Comparison of ENCODE assay signal across 24 cellular contexts in the genomic region with DNA sequence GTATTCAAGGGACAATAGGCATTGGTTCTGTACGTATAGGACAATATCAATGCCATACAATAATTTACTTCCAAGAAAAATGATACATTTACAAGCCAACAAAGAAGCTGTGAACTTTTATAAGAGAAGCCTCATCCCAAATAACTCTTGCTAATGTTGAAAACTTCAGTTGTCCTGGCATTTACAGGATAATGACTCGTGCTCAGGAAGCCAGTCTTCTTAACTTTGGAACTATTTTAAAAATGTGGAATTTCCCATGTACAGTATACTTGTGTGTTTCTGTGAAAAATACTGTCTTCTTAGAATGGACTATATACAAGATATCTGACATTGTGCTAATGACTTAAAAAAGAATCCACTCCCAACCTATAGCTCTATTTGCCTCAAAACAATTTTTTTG.
DNase-seq lines count a peak whose midpoint lies in the region; ATAC-seq and TF ChIP-seq lines count a peak whose summit lies in the region.
"Had no signal": no experiment of that assay in that cellular context is flagged by ENCODE, and none has a peak within 500 bp of the region (broad histone marks: within the 10 kb centered on the region; RNA-seq: fewer than 3 reads in every experiment).

No MANE protein-coding gene starts in this region.

- no peak overlapping the region for H3K9ac ChIP-seq in adipocyte (ENCODE audit: low read length)

- H3K27me3 Mint-ChIP-seq in CD8-positive, alpha-beta T cell (ENCODE audit: low read depth) = no peaks in the 10 kb centered on the region
- H3K27me3 Mint-ChIP-seq: CD4-positive, CD25-positive, alpha-beta regulatory T cell; IgD-negative memory B cell had no signal

- no peak overlapping the region for H3K4me3 Mint-ChIP-seq in CD8-positive, alpha-beta T cell
- H3K4me3 Mint-ChIP-seq: CD4-positive, CD25-positive, alpha-beta regulatory T cell; H9; IgD-negative memory B cell had no signal

- H3K36me3 ChIP-seq in adipocyte (ENCODE audit: control insufficient read depth, insufficient read depth, low read length, severe bottlenecking) (no peaks in the 10 kb centered on the region), mesodermal cell (ENCODE audit: control insufficient read depth, insufficient read depth, low read length) (no peaks in the 10 kb centered on the region)
- H3K36me3 ChIP-seq in CD8-positive, alpha-beta T cell (ENCODE audit: insufficient read depth, low read length) = no peaks in the 10 kb centered on the region
- H3K36me3 ChIP-seq: BE2C, SJSA1 had no signal

- H3K4me3 ChIP-seq in adipocyte (ENCODE audit: low read length) (no peak overlapping the region), mesodermal cell (ENCODE audit: extremely low read depth, insufficient read depth, low read length, poor library complexity, severe bottlenecking) (no peak overlapping the region)
- no peak overlapping the region for H3K4me3 ChIP-seq in CD8-positive, alpha-beta T cell (ENCODE audit: low read depth, low read length)
- H3K4me3 ChIP-seq: A549, GM12878, SJSA1 had no signal

- no peaks in the 10 kb centered on the region for H3K4me1 ChIP-seq in adipocyte (ENCODE audit: control insufficient read depth, insufficient read depth, low read length)
- no peaks in the 10 kb centered on the region for H3K4me1 ChIP-seq in mesodermal cell (ENCODE audit: control insufficient read depth, insufficient read depth, low read length, poor library complexity, severe bottlenecking)
- no peaks in the 10 kb centered on the region for H3K4me1 ChIP-seq in CD8-positive, alpha-beta T cell (ENCODE audit: insufficient read depth, low read length)
- H3K4me1 ChIP-seq: A549, BE2C, SJSA1 had no signal

- POLR2A ChIA-PET in CD8-positive, alpha-beta T cell (lab: Charles Lee) = no interaction called here

- ATAC-seq in CD8-positive, alpha-beta T cell = no peak
- ATAC-seq: A549, GM12878, Panc1 had no signal

- H3K27ac Mint-ChIP-seq in CD8-positive, alpha-beta T cell = no peak overlapping the region
- H3K27ac Mint-ChIP-seq: CD4-positive, CD25-positive, alpha-beta regulatory T cell; H9; IgD-negative memory B cell had no signal

- intact Hi-C loops in CD8-positive, alpha-beta T cell (cut with DNase I, micrococcal nuclease) = no loop called here

- CTCF ChIA-PET in CD8-positive, alpha-beta T cell (lab: Charles Lee) = no interaction called here

- no peaks in the 10 kb centered on the region for H3K27me3 ChIP-seq in adipocyte (replicated peaks; ENCODE audit: control insufficient read depth, insufficient read depth, low read length)
- H3K27me3 ChIP-seq in CD8-positive, alpha-beta T cell (ENCODE audit: insufficient read depth, low read length) = no peaks in the 10 kb centered on the region
- H3K27me3 ChIP-seq: BE2C, SJSA1 had no signal

- H3K36me3 Mint-ChIP-seq in CD8-positive, alpha-beta T cell = no peaks in the 10 kb centered on the region
- H3K36me3 Mint-ChIP-seq: CD4-positive, CD25-positive, alpha-beta regulatory T cell; IgD-negative memory B cell had no signal

- peaks cover 24% of the 10 kb centered on the region for H3K9me3 Mint-ChIP-seq in CD8-positive, alpha-beta T cell

- H3K27ac ChIP-seq in mesodermal cell (ENCODE audit: low read depth, low read length, severe bottlenecking) = peak overlapping the region; percentile 69
- H3K27ac ChIP-seq in CD8-positive, alpha-beta T cell (ENCODE audit: low read depth, low read length) = no peak overlapping the region
- H3K27ac ChIP-seq: A549, SJSA1 had no signal

- no peak for TF ChIP-seq CTCF in CD8-positive, alpha-beta T cell (IDR thresholded peaks at IDR 0.05)

- WGBS in mesodermal cell (ENCODE audit: insufficient coverage in 2 of 2), 2 experiments = 60% methylated on average over 1 of the region's 2 CpGs; no CpG with 5 or more reads in 1 of the 2 experiments

- no peaks in the 10 kb centered on the region for H3K4me1 Mint-ChIP-seq in CD8-positive, alpha-beta T cell (ENCODE audit: low read depth)
- H3K4me1 Mint-ChIP-seq: CD4-positive, CD25-positive, alpha-beta regulatory T cell had no signal

- H3K9me3 ChIP-seq in adipocyte (ENCODE audit: control insufficient read depth, low read length) (peaks cover 5% of the 10 kb centered on the region), mesodermal cell (ENCODE audit: control insufficient read depth, low read length) (peaks cover 5% of the 10 kb centered on the region)
- H3K9me3 ChIP-seq in CD8-positive, alpha-beta T cell (ENCODE audit: low read length) = no peaks in the 10 kb centered on the region
- H3K9me3 ChIP-seq: A549, BE2C, SJSA1 had no signal

- DNase-seq in HS-5 (ENCODE audit: low read depth) = peak; percentile 68
- peak; percentile 37 for DNase-seq in adipocyte (ENCODE audit: low read depth)
- peak; percentile 21 for DNase-seq in fibroblast of peridontal ligament (ENCODE audit: extremely low read depth)
- DNase-seq in SHP77 treated with DMSO at 0.1 percent for 48 hours (lab: John Stamatoyannopoulos, UW) = no peak
- no peak for DNase-seq in SK-N-DZ (ENCODE audit: low spot score)
- no peak for DNase-seq in NCI-H2029 treated with DMSO at 0.1 percent for 48 hours (lab: John Stamatoyannopoulos, UW)
- no peak for DNase-seq in CD8-positive, alpha-beta T cell
- DNase-seq: BE2C; CD4-positive, CD25-positive, alpha-beta regulatory T cell; COR-L47; DMS79 treated with DMSO at 0.1 percent for 48 hours; H9; NCI-H1417; NCI-H187; NCI-H2107; NCI-H2227 treated with DMSO at 0.1 percent for 48 hours; NCI-H510A treated with DMSO at 0.1 percent for 48 hours; NCI-H748 treated with DMSO at 0.1 percent for 48 hours had no signal

Comparison
In these comparisons a context has a peak if more than half of its experiments do, and no peak if none do; other contexts are left out.
1. DNase-seq: peak in HS-5 (single experiment), adipocyte (single experiment) and fibroblast of peridontal ligament (single experiment); none in SHP77 treated with DMSO at 0.1 percent for 48 hours (single experiment), SK-N-DZ (single experiment), NCI-H2029 treated with DMSO at 0.1 percent for 48 hours (single experiment) and CD8-positive, alpha-beta T cell (0 of 7).